In genomic region chr11:69335461-69336386, GRCh38 we compare ENCODE assay signal across 23 cellular contexts. TPM values are rescaled to one million over a fixed set of nuclear protein-coding genes. Genes with fewer than 3 reads are reported as not detected.
DNase-seq lines count a peak whose midpoint lies in the region; ATAC-seq, FAIRE-seq and TF ChIP-seq lines count a peak whose summit lies in the region.
"Had no signal": no experiment of that assay in that cellular context is flagged by ENCODE, and none has a peak within 500 bp of the region (broad histone marks: within the 10 kb centered on the region; RNA-seq: fewer than 3 reads in every experiment).

No MANE protein-coding gene starts in this region.

- no peak for ATAC-seq in CD4-positive, alpha-beta T cell (ENCODE audit: poor library complexity)
- ATAC-seq in K562 (no peak; the same call in 2 of the 3 replicates), HG03280 (IDR thresholded peaks at IDR 0.05; ENCODE audit: unreplicated experiment) (no peak)

- H3K27me3 Mint-ChIP-seq in CD4-positive, alpha-beta T cell = no peaks in the 10 kb centered on the region
- H3K27me3 Mint-ChIP-seq in HFFc6 (ENCODE audit: insufficient read depth) (no peaks in the 10 kb centered on the region), neural progenitor cell (ENCODE audit: insufficient read depth, low read depth) (peaks cover 4% of the 10 kb centered on the region)

- peaks cover 25% of the 10 kb centered on the region for H3K4me1 Mint-ChIP-seq in CD4-positive, alpha-beta T cell (ENCODE audit: low read depth)
- peaks cover 66% of the 10 kb centered on the region for H3K4me1 Mint-ChIP-seq in HFFc6 (ENCODE audit: low read depth)
- peaks cover 13% of the 10 kb centered on the region for H3K4me1 Mint-ChIP-seq in neural progenitor cell

- no peaks in the 10 kb centered on the region for H3K36me3 Mint-ChIP-seq in CD4-positive, alpha-beta T cell (ENCODE audit: low read depth)
- H3K36me3 Mint-ChIP-seq in HFFc6 (ENCODE audit: low read depth) = peaks cover 66% of the 10 kb centered on the region
- no peaks in the 10 kb centered on the region for H3K36me3 Mint-ChIP-seq in neural progenitor cell
- H3K36me3 Mint-ChIP-seq: activated naive CD4-positive, alpha-beta T cell treated with anti-CD3 and anti-CD28 coated beads, Interleukin-2, amount 10 ng/mL, durations not matched to agents 7 days and 5 days had no signal

- H3K27ac ChIP-seq in CD4-positive, alpha-beta T cell (ENCODE audit: low read depth, low read length) = no peak overlapping the region
- H3K27ac ChIP-seq in K562 (ENCODE audit: extremely low read depth, low read depth, low read length) = no peak overlapping the region; the same call in 2 of the 3 replicates
- H3K27ac ChIP-seq in neural progenitor cell = no peak overlapping the region
- H3K27ac ChIP-seq in right atrium auricular region = no peak overlapping the region
- H3K27ac ChIP-seq: brain microvascular endothelial cell, parathyroid adenoma, thoracic aorta, VCaP had no signal

- H3K4me2 ChIP-seq in K562 (ENCODE audit: insufficient read depth, low read length) = no peak overlapping the region; the same call in 1 of the 2 replicates
- no peak overlapping the region for H3K4me2 ChIP-seq in neural progenitor cell

- H4K20me1 ChIP-seq in K562 (replicated peaks; ENCODE audit: control insufficient read depth, insufficient read depth, low read length) = 0 out of 2 replicates have a peak, but pooled peaks cover 6% of the 10 kb centered on the region
- no peaks in the 10 kb centered on the region for H4K20me1 ChIP-seq in neural progenitor cell (ENCODE audit: low read depth)

- no peak for TF ChIP-seq RAD21 in K562 (CRISPR knock-in tag; conservative IDR thresholded peaks at IDR 0.05 in 1 of 2, IDR thresholded peaks at IDR 0.05 in 1 of 2)

- H3K9me1 ChIP-seq in K562 (ENCODE audit: control insufficient read depth, insufficient read depth, low read length) = peaks cover 6% of the 10 kb centered on the region

- CTCF ChIA-PET in CD4-positive, alpha-beta T cell (lab: Charles Lee) = no interaction called here
- CTCF ChIA-PET in K562 (lab: Yijun Ruan, JAX; ENCODE audit: low intra/inter-chr PET ratio) = no interaction called here

- DNase-seq in CD4-positive, alpha-beta T cell = no peak
- DNase-seq in HFFc6 = no peak
- peak in 2 of 4 experiments; percentile 27 to 28 for DNase-seq in K562 (ENCODE audit: extremely low read depth in 1 of 4, low spot score in 3 of 4)
- DNase-seq in neural progenitor cell (ENCODE audit: low spot score) = no peak
- no peak for DNase-seq in right atrium auricular region (ENCODE audit: low spot score)
- no peak for DNase-seq in kidney tubule cell (ENCODE audit: low spot score)
- DNase-seq in GM03348 (ENCODE audit: low spot score) = no peak
- DNase-seq: activated naive CD4-positive, alpha-beta T cell treated with anti-CD3 and anti-CD28 coated beads, Interleukin-2, amount 10 ng/mL, durations not matched to agents 7 days and 5 days; BE2C; brain microvascular endothelial cell; erythroblast; GDM1; H7; NCI-H146; NCI-H446; Right ventricle myocardium superior; stimulated activated CD4-positive, alpha-beta T cell treated with anti-CD3 and anti-CD28 coated beads, Interleukin-4, amount 100 ng/mL, for 1 hour; T-helper 1 cell had no signal

- 0 out of 4 replicates have a peak overlapping the region, but pooled peaks of 1 of the 2 experiments have one; percentile 54 for H3K9ac ChIP-seq in K562 (ENCODE audit: insufficient read depth in 1 of 2, low read depth in 2 of 2, low read length in 2 of 2)
- no peak overlapping the region for H3K9ac ChIP-seq in neural progenitor cell
- H3K9ac ChIP-seq: parathyroid adenoma had no signal

- FAIRE-seq in K562 (lab: Jason Lieb, UNC) = peak; percentile 23

- peak overlapping the region; percentile 68 for H3K27ac Mint-ChIP-seq in CD4-positive, alpha-beta T cell
- H3K27ac Mint-ChIP-seq in HFFc6 (peak overlapping the region; percentile 40), neural progenitor cell (peak overlapping the region; percentile 46)

- no peaks in the 10 kb centered on the region for H3F3A ChIP-seq in neural progenitor cell (ENCODE audit: low read depth)

- H2AFZ ChIP-seq in K562 (ENCODE audit: low read depth, low read length) (no peak overlapping the region), neural progenitor cell (replicated peaks) (no peak overlapping the region)
- H2AFZ ChIP-seq: parathyroid adenoma had no signal

- POLR2A ChIA-PET in CD4-positive, alpha-beta T cell (lab: Charles Lee) = interaction anchor here (2.5 to 3.1 kb wide), 2 partner anchors 24 to 39 kb away, joined by 9 to 10 read pairs; no protein-coding TSS in a partner anchor
- POLR2A ChIA-PET in K562 (lab: Yijun Ruan, JAX) = interaction anchor here (0.8 to 1.4 kb wide), 6 partner anchors 9 to 251 kb away, joined by 3 to 6 read pairs (median 4); no protein-coding TSS in a partner anchor

- no peaks in the 10 kb centered on the region for H3K27me3 ChIP-seq in CD4-positive, alpha-beta T cell (ENCODE audit: control insufficient read depth, insufficient read depth, low read length)
- H3K27me3 ChIP-seq in K562 (ENCODE audit: control insufficient read depth in 2 of 2, insufficient read depth in 2 of 2, low read length in 2 of 2) = no peaks in the 10 kb centered on the region; a peak in 1 of 5 replicates
- no peaks in the 10 kb centered on the region for H3K27me3 ChIP-seq in neural progenitor cell
- no peaks in the 10 kb centered on the region for H3K27me3 ChIP-seq in right atrium auricular region
- H3K27me3 ChIP-seq: BE2C, brain microvascular endothelial cell had no signal

- no peaks in the 10 kb centered on the region for H3K9me3 ChIP-seq in CD4-positive, alpha-beta T cell (ENCODE audit: control insufficient read depth, low read length)
- H3K9me3 ChIP-seq in K562 (replicated peaks; ENCODE audit: control insufficient read depth, insufficient read depth, low read depth, low read length) (no peaks in the 10 kb centered on the region; the same call in 1 of the 2 replicates), neural progenitor cell (ENCODE audit: low read depth) (no peaks in the 10 kb centered on the region), right atrium auricular region (no peaks in the 10 kb centered on the region)
- H3K9me3 ChIP-seq: BE2C, thoracic aorta had no signal

- H3K36me3 ChIP-seq in K562 (ENCODE audit: control insufficient read depth, insufficient read depth, low read length) (no peaks in the 10 kb centered on the region; the same call in 2 of the 3 replicates), neural progenitor cell (no peaks in the 10 kb centered on the region), right atrium auricular region (no peaks in the 10 kb centered on the region)
- H3K36me3 ChIP-seq: BE2C, brain microvascular endothelial cell, thoracic aorta had no signal

- H3K4me3 ChIP-seq in K562 (no peak overlapping the region), neural progenitor cell (no peak overlapping the region), right atrium auricular region (no peak overlapping the region)
- H3K4me3 ChIP-seq: thoracic aorta had no signal

- intact Hi-C loops in CD4-positive, alpha-beta T cell (cut with DNase I, micrococcal nuclease) = no loop called here
- intact Hi-C loops in K562 (cut with micrococcal nuclease) = no loop called here

- no peak overlapping the region for H3K4me3 Mint-ChIP-seq in CD4-positive, alpha-beta T cell
- H3K4me3 Mint-ChIP-seq in HFFc6 (no peak overlapping the region), neural progenitor cell (no peak overlapping the region)
- H3K4me3 Mint-ChIP-seq: activated naive CD4-positive, alpha-beta T cell treated with anti-CD3 and anti-CD28 coated beads, Interleukin-2, amount 10 ng/mL, durations not matched to agents 7 days and 5 days had no signal

- no peak for TF ChIP-seq CTCF in CD4-positive, alpha-beta T cell (IDR thresholded peaks at IDR 0.05)
- TF ChIP-seq CTCF in HFFc6 (IDR thresholded peaks at IDR 0.05) (no peak), K562 (IDR thresholded peaks at IDR 0.05 in 2 of 3, conservative IDR thresholded peaks at IDR 0.05 in 1 of 3; ENCODE audit: insufficient read depth in 2 of 3, low read depth in 1 of 3, low read length in 3 of 3) (no peak), neural progenitor cell (IDR thresholded peaks at IDR 0.05) (no peak), right atrium auricular region (IDR thresholded peaks at IDR 0.05) (no peak)

- H3K4me1 ChIP-seq in K562 (replicated peaks in 1 of 2; ENCODE audit: control insufficient read depth in 2 of 2, insufficient read depth in 2 of 2, low read length in 2 of 2) = peaks cover 0 to 16% of the 10 kb centered on the region in 2 experiments; a peak in 4 of 5 replicates
- H3K4me1 ChIP-seq in neural progenitor cell = no peaks in the 10 kb centered on the region
- no peaks in the 10 kb centered on the region for H3K4me1 ChIP-seq in right atrium auricular region
- H3K4me1 ChIP-seq: BE2C, parathyroid adenoma had no signal

- no peak for TF ChIP-seq POLR2A in K562 (conservative IDR thresholded peaks at IDR 0.05)

- in situ Hi-C loops in K562 (cut with MboI) = no loop called here

- BruUV-seq in K562 (replicated peaks; lab: Mats Ljungman, UMichigan) = no TSS peak

- H3K79me2 ChIP-seq in K562 (ENCODE audit: control insufficient read depth, insufficient read depth, low read length) (peaks cover 37% of the 10 kb centered on the region), neural progenitor cell (ENCODE audit: low read depth) (no peaks in the 10 kb centered on the region)
- H3K79me2 ChIP-seq: parathyroid adenoma had no signal

- peaks cover 3% of the 10 kb centered on the region for H3K9me3 Mint-ChIP-seq in CD4-positive, alpha-beta T cell
- H3K9me3 Mint-ChIP-seq in HFFc6 (peaks cover 9% of the 10 kb centered on the region), neural progenitor cell (peaks cover 10% of the 10 kb centered on the region)

- 75% methylated on average over 19 of the region's 19 CpGs for WGBS in K562 (ENCODE audit: insufficient coverage, low coverage, missing lambda C conversion rate)

- TF ChIP-seq EP300 in K562 (IDR thresholded peaks at IDR 0.05; ENCODE audit: low read length) = no peak

RNA-seq across cellular contexts. Expression of gene MYEOV, which starts 41.8 kb away (rescaled TPM):
- not detected for total RNA-seq in CD4-positive, alpha-beta T cell
- 10 to 100 TPM; 55.5 to 93.3 (median 79.9) TPM for total RNA-seq in HFFc6 (2021; fragmentation: NEBNext Ultra II Directional; extraction: Animal tissue kit (Norgen Biotek cat#: 25700))
- total RNA-seq in K562 (2011; cell fraction: chromatin; rRNA removed; ENCODE audit: low replicate concordance) = 153 and 334 TPM in 2 replicates
- 281 and 292 TPM in 2 replicates for total RNA-seq in K562 (2011; cell fraction: nucleolus; rRNA removed)
- 180 and 211 TPM in 2 replicates for total RNA-seq in K562 (2011; cell fraction: nucleoplasm; rRNA removed)
- 29.5 and 33.6 TPM in 2 replicates for total RNA-seq in K562 (2014; rRNA removed)
- total RNA-seq in K562 (2014; rRNA removed; fragmentation: Illumina TruSeq; extraction: Trizol) = 29.7 and 32.2 TPM in 2 replicates
- 26.1 and 28.1 TPM in 2 replicates for total RNA-seq in K562 (2015; rRNA removed; fragmentation: Illumina TruSeq; extraction: Trizol)
- total RNA-seq in K562 (2021) = 77.7 and 92.3 TPM in 2 replicates
- 133 TPM in 2 replicates for polyA plus RNA-seq in K562 (2011; rRNA removed)
- polyA plus RNA-seq in K562 (2011; cell fraction: cytosol; rRNA removed) = 96.6 and 154 TPM in 2 replicates
- 301 and 457 TPM in 2 replicates for polyA plus RNA-seq in K562 (2011; cell fraction: nucleus; rRNA removed)
- polyA plus RNA-seq in K562 (2012) = 69.0 and 89.1 TPM in 2 replicates
- 68.2 and 86.9 TPM in 2 replicates for polyA plus RNA-seq in K562 (2014; fragmentation: Illumina TruSeq; extraction: Trizol)
- polyA plus RNA-seq in K562 (2014; fragmentation: Nextera tagmentation; extraction: Ambion mirVana) = 10 to 100 TPM; 10.2 to 11.5 TPM
- 80.9 and 87.6 TPM in 2 replicates for polyA plus RNA-seq in K562 (2014; rRNA removed)
- polyA minus RNA-seq in K562 (2011; rRNA and poly(A)+ RNA removed) = 48.1 and 73.1 TPM in 2 replicates
- polyA minus RNA-seq in K562 (2011; cell fraction: cytosol; rRNA and poly(A)+ RNA removed) = 38.3 and 45.9 TPM in 2 replicates
- 87.9 and 158 TPM in 2 replicates for polyA minus RNA-seq in K562 (2011; cell fraction: nucleus; rRNA and poly(A)+ RNA removed)
- total RNA-seq in neural progenitor cell (ENCODE audit: low replicate concordance) = not detected in 2 replicates
- total RNA-seq in right atrium auricular region = under 1 TPM in 1 of 2 donors, not detected in 1; 0.12 TPM
- total RNA-seq: Right ventricle myocardium superior, skeletal muscle tissue had no signal

Comparison
In these comparisons a context has a peak if more than half of its experiments do, and no peak if none do; other contexts are left out.
1. RNA of gene MYEOV, which starts 41.8 kb away (total RNA-seq): 55.5 to 93.3 TPM in HFFc6 and 26.1 to 334 TPM in K562; 0.12 TPM in right atrium auricular region, not detected in CD4-positive, alpha-beta T cell and not detected in neural progenitor cell; every median in the first group is over 10 times any median in the second.
2. Peak in every context shown above with its lines, with median percentiles within 50 percentile points of each other: H3K27ac Mint-ChIP-seq.